Comparison of ENCODE assay signal across 3 cellular contexts in genomic region chr1:41332161-41332560, GRCh38. TPM values are rescaled to one million over a fixed set of nuclear protein-coding genes. Genes with fewer than 3 reads are reported as not detected.
"Had no signal": no experiment of that assay in that cellular context is flagged by ENCODE, and none has a peak within 500 bp of the region (broad histone marks: within the 10 kb centered on the region; RNA-seq: fewer than 3 reads in every experiment).

No MANE protein-coding gene starts in this region.

RNA-seq across cellular contexts. Expression of gene FOXO6, which starts 29.1 kb away (rescaled TPM):
- total RNA-seq: activated CD4-positive, alpha-beta T cell treated with anti-CD3 and anti-CD28 coated beads, Interleukin-2, amount 10 ng/mL, durations not matched to agents 24 days and 14 days; activated naive CD8-positive, alpha-beta T cell treated with anti-CD3 and anti-CD28 coated beads, Interleukin-2, amount 10 ng/mL, durations not matched to agents 7 days and 5 days; esophagus mucosa had no signal
